In the genomic region with DNA sequence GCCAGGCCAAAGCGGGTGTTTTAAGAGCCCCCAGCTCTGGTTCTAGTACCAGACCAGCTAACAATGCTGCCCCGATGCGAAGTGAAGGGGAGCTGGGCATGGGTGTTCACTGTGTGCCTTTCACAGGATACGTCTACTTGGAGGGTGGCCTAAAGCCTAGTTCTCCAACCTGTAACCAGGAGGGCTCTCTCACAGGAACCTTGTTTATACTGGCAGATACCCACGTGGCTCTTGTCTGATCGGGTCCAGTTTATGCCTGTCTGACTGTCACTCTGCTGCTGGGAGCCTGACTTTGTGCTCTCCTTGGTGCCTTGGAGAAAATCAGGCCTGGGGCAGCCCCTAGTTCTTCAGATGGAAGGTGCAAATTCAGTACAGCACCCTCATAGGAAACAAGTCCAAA, we compare ENCODE assay signal across 12 cellular contexts.
"Had no signal": no experiment of that assay in that cellular context is flagged by ENCODE, and none has a peak within 500 bp of the region (broad histone marks: within the 10 kb centered on the region; RNA-seq: fewer than 3 reads in every experiment).

No MANE protein-coding gene starts in this region.

- H3K9me3 Mint-ChIP-seq: activated CD4-positive, alpha-beta memory T cell treated with anti-CD3 and anti-CD28 coated beads, Interleukin-2, amount 10 ng/mL, durations not matched to agents 7 days and 5 days; activated naive CD4-positive, alpha-beta T cell treated with anti-CD3 and anti-CD28 coated beads for 36 hours; mesothelial cell of epicardium; stimulated activated effector memory CD8-positive, alpha-beta T cell treated with anti-CD3 and anti-CD28 coated beads, Interleukin-12 subunit alpha, Interleukin-12 subunit beta, amount 100 ng/mL, for 72 hours had no signal

- H3K4me3 Mint-ChIP-seq: activated CD4-positive, alpha-beta memory T cell treated with anti-CD3 and anti-CD28 coated beads, Interleukin-2, amount 10 ng/mL, durations not matched to agents 7 days and 5 days; activated CD4-positive, alpha-beta T cell treated with anti-CD3 and anti-CD28 coated beads for 36 hours; activated naive CD4-positive, alpha-beta T cell treated with anti-CD3 and anti-CD28 coated beads for 36 hours; mesothelial cell of epicardium; stimulated activated effector memory CD8-positive, alpha-beta T cell treated with anti-CD3 and anti-CD28 coated beads, Interleukin-12 subunit alpha, Interleukin-12 subunit beta, amount 100 ng/mL, for 72 hours had no signal

- DNase-seq: activated CD4-positive, alpha-beta memory T cell treated with anti-CD3 and anti-CD28 coated beads, Interleukin-2, amount 10 ng/mL, durations not matched to agents 7 days and 5 days; activated CD4-positive, alpha-beta T cell treated with anti-CD3 and anti-CD28 coated beads for 36 hours; activated CD8-positive, alpha-beta memory T cell treated with anti-CD3 and anti-CD28 coated beads, Interleukin-2, amount 50 U/mL, for 4 hours; activated naive CD4-positive, alpha-beta T cell treated with anti-CD3 and anti-CD28 coated beads for 36 hours; effector memory CD4-positive, alpha-beta T cell; SW 1271; trophoblast cell had no signal

- H3K4me3 ChIP-seq: coronary artery, right atrium auricular region, smooth muscle cell had no signal

- H3K27ac Mint-ChIP-seq: activated CD4-positive, alpha-beta memory T cell treated with anti-CD3 and anti-CD28 coated beads, Interleukin-2, amount 10 ng/mL, durations not matched to agents 7 days and 5 days; activated CD4-positive, alpha-beta T cell treated with anti-CD3 and anti-CD28 coated beads for 36 hours; activated naive CD4-positive, alpha-beta T cell treated with anti-CD3 and anti-CD28 coated beads for 36 hours; mesothelial cell of epicardium; stimulated activated effector memory CD8-positive, alpha-beta T cell treated with anti-CD3 and anti-CD28 coated beads, Interleukin-12 subunit alpha, Interleukin-12 subunit beta, amount 100 ng/mL, for 72 hours had no signal

- H3K9me3 ChIP-seq: right atrium auricular region had no signal

- ATAC-seq: activated CD4-positive, alpha-beta T cell treated with anti-CD3 and anti-CD28 coated beads for 36 hours; stimulated activated effector memory CD8-positive, alpha-beta T cell treated with anti-CD3 and anti-CD28 coated beads, Interleukin-12 subunit alpha, Interleukin-12 subunit beta, amount 100 ng/mL, for 72 hours had no signal

- H3K4me1 ChIP-seq: right atrium auricular region had no signal

- H3K27me3 ChIP-seq: right atrium auricular region had no signal

- H3K36me3 ChIP-seq: right atrium auricular region had no signal

- H3K36me3 Mint-ChIP-seq: mesothelial cell of epicardium; stimulated activated effector memory CD8-positive, alpha-beta T cell treated with anti-CD3 and anti-CD28 coated beads, Interleukin-12 subunit alpha, Interleukin-12 subunit beta, amount 100 ng/mL, for 72 hours had no signal
